ENCODE assay signal across 1 cellular context in the genomic region with DNA sequence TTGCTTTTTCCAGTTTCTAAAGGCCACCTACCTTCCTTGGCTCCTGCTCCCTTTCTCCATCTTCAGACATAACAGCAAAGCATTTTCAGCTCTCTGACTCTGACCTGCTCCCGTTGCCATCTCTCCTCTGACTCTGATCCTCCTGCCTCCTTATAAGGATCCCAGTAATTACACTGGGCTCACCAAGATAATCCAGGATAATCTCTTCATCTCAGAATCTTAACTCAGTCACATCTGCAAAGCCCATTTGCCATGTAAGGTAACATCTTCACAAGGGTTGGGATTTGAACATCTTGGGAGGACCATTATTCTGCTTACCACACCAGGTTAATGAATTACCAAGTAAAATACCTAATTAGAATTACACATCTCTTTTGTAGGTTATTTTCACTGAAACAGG.
TF ChIP-seq lines count a peak whose summit lies in the region.

No MANE protein-coding gene starts in this region.

TF ChIP-seq in WTC11, 78 proteins besides CTCF, POLR2A, EP300 and RAD21 (continued from another document):
- TF ChIP-seq, protein P1, sequence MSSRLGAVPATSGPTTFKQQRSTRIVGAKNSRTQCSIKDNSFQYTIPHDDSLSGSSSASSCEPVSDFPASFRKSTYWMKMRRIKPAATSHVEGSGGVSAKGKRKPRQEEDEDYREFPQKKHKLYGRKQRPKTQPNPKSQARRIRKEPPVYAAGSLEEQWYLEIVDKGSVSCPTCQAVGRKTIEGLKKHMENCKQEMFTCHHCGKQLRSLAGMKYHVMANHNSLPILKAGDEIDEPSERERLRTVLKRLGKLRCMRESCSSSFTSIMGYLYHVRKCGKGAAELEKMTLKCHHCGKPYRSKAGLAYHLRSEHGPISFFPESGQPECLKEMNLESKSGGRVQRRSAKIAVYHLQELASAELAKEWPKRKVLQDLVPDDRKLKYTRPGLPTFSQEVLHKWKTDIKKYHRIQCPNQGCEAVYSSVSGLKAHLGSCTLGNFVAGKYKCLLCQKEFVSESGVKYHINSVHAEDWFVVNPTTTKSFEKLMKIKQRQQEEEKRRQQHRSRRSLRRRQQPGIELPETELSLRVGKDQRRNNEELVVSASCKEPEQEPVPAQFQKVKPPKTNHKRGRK (CRISPR knock-in tag; IDR thresholded peaks at IDR 0.05; ENCODE audit: borderline replicate concordance): no peak
- no peak for TF ChIP-seq ZNF423 (CRISPR knock-in tag; IDR thresholded peaks at IDR 0.05)
- TF ChIP-seq, protein P2, sequence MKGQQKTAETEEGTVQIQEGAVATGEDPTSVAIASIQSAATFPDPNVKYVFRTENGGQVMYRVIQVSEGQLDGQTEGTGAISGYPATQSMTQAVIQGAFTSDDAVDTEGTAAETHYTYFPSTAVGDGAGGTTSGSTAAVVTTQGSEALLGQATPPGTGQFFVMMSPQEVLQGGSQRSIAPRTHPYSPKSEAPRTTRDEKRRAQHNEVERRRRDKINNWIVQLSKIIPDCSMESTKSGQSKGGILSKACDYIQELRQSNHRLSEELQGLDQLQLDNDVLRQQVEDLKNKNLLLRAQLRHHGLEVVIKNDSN (CRISPR knock-in tag; IDR thresholded peaks at IDR 0.05): no peak
- no peak for TF ChIP-seq RORB (CRISPR knock-in tag; IDR thresholded peaks at IDR 0.05)
- no peak for TF ChIP-seq ELF4 (CRISPR knock-in tag; IDR thresholded peaks at IDR 0.05; ENCODE audit: low read depth)
- no peak for TF ChIP-seq JUN (CRISPR knock-in tag; IDR thresholded peaks at IDR 0.05)
- TF ChIP-seq, protein P3, sequence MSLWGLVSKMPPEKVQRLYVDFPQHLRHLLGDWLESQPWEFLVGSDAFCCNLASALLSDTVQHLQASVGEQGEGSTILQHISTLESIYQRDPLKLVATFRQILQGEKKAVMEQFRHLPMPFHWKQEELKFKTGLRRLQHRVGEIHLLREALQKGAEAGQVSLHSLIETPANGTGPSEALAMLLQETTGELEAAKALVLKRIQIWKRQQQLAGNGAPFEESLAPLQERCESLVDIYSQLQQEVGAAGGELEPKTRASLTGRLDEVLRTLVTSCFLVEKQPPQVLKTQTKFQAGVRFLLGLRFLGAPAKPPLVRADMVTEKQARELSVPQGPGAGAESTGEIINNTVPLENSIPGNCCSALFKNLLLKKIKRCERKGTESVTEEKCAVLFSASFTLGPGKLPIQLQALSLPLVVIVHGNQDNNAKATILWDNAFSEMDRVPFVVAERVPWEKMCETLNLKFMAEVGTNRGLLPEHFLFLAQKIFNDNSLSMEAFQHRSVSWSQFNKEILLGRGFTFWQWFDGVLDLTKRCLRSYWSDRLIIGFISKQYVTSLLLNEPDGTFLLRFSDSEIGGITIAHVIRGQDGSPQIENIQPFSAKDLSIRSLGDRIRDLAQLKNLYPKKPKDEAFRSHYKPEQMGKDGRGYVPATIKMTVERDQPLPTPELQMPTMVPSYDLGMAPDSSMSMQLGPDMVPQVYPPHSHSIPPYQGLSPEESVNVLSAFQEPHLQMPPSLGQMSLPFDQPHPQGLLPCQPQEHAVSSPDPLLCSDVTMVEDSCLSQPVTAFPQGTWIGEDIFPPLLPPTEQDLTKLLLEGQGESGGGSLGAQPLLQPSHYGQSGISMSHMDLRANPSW (CRISPR knock-in tag; conservative IDR thresholded peaks at IDR 0.05; ENCODE audit: low read depth): no peak
- TF ChIP-seq CBFB (CRISPR knock-in tag; IDR thresholded peaks at IDR 0.05; ENCODE audit: low read depth): no peak
